In genomic region chr7:20439384-20439783, GRCh38 we compare ENCODE assay signal across 18 cellular contexts.
"Had no signal": no experiment of that assay in that cellular context is flagged by ENCODE, and none has a peak within 500 bp of the region (broad histone marks: within the 10 kb centered on the region; RNA-seq: fewer than 3 reads in every experiment).

No MANE protein-coding gene starts in this region.

- H3K4me1 ChIP-seq: gastroesophageal sphincter, thyroid gland had no signal

- H3K9me3 ChIP-seq: left lung, thyroid gland, uterus had no signal

- H3K27ac ChIP-seq: epithelial cell of prostate, gastroesophageal sphincter, left lung, thyroid gland, uterus had no signal

- H3K27ac Mint-ChIP-seq: activated naive CD4-positive, alpha-beta T cell treated with anti-CD3 and anti-CD28 coated beads, Interleukin-2, amount 50 U/mL, for 72 hours; memory B cell had no signal

- H3K4me3 ChIP-seq: gastroesophageal sphincter, left lung, thyroid gland, uterus had no signal

- DNase-seq: activated CD4-positive, alpha-beta T cell treated with anti-CD3 and anti-CD28 coated beads for 1 hour; activated CD4-positive, alpha-beta T cell treated with anti-CD3 and anti-CD28 coated beads, Interleukin-2, amount 50 U/mL, for 48 hours; activated effector memory CD4-positive, alpha-beta T cell treated with anti-CD3 and anti-CD28 coated beads, Interleukin-2, amount 50 U/mL, for 16 hours; activated T-cell treated with anti-CD3 and anti-CD28 coated beads, Interleukin-2, amount 50 U/mL, for 4 hours; amniotic stem cell; effector memory CD4-positive, alpha-beta T cell; retina; stimulated activated CD4-positive, alpha-beta T cell treated with anti-CD3 and anti-CD28 coated beads, Interleukin-15, amount 100 ng/mL, for 24 hours; stimulated activated CD4-positive, alpha-beta T cell treated with anti-CD3 and anti-CD28 coated beads, Interleukin-4, amount 100 ng/mL, for 24 hours; thyroid gland; uterus had no signal

- ATAC-seq: activated naive CD4-positive, alpha-beta T cell treated with anti-CD3 and anti-CD28 coated beads, Interleukin-2, amount 50 U/mL, for 72 hours; activated T-cell treated with anti-CD3 and anti-CD28 coated beads, Interleukin-2, amount 50 U/mL, for 4 hours; gastroesophageal sphincter; left lung had no signal

- FAIRE-seq: keratinocyte had no signal

- H3K9me3 Mint-ChIP-seq: memory B cell had no signal

- H3K4me3 Mint-ChIP-seq: activated T-cell treated with anti-CD3 and anti-CD28 coated beads, Interleukin-2, amount 50 U/mL, for 4 hours; brain had no signal

- H3K27me3 ChIP-seq: gastroesophageal sphincter, left lung, thyroid gland, uterus had no signal

- H3K36me3 ChIP-seq: gastroesophageal sphincter, left lung, thyroid gland, uterus had no signal

- H3K36me3 Mint-ChIP-seq: activated naive CD4-positive, alpha-beta T cell treated with anti-CD3 and anti-CD28 coated beads, Interleukin-2, amount 50 U/mL, for 72 hours; brain; memory B cell had no signal
